1 cellular context compared by ENCODE assay signal in the genomic region with DNA sequence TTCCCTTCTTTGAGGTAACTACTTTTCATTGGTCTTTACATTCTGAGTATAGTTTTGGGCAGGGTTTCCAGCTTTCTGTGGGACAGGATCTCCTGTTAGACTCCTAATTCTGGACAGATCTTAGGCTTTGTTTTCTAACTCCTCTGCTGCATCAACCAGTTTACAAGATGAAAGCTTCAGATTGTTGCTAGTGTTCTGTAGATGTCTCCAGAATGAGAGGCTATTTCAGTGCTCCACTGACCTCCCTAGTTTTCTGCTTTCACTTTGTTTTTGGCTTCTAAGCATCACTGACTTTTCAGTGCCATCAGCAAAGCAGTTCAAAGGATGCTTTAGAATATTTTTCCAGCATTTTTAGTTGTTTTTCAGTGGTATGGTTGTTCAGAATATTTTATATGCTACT.
TF ChIP-seq lines count a peak whose summit lies in the region.

No MANE protein-coding gene starts in this region.

TF ChIP-seq in WTC11, 78 proteins besides CTCF, POLR2A, EP300 and RAD21 (continued from another document):
- TF ChIP-seq ZNF425 (CRISPR knock-in tag; conservative IDR thresholded peaks at IDR 0.05) (no peak), GTF2I (CRISPR knock-in tag; conservative IDR thresholded peaks at IDR 0.05) (no peak), SOX15 (CRISPR knock-in tag; IDR thresholded peaks at IDR 0.05) (no peak)
